Comparison of ENCODE assay signal across 16 cellular contexts in genomic region chr5:163567811-163568210, GRCh38.
DNase-seq lines count a peak whose midpoint lies in the region; ATAC-seq and TF ChIP-seq lines count a peak whose summit lies in the region.
"Had no signal": no experiment of that assay in that cellular context is flagged by ENCODE, and none has a peak within 500 bp of the region (broad histone marks: within the 10 kb centered on the region; RNA-seq: fewer than 3 reads in every experiment).

No MANE protein-coding gene starts in this region.

- peaks cover 8% of the 10 kb centered on the region for H3K4me1 Mint-ChIP-seq in Caco-2 (ENCODE audit: low read depth, unreplicated experiment)

- H3K4me3 ChIP-seq in IMR-90 (ENCODE audit: insufficient read depth, low read depth, low read length) (no peak overlapping the region), Caco-2 (ENCODE audit: low read depth, low read length) (no peak overlapping the region), dorsolateral prefrontal cortex (no peak overlapping the region)
- H3K4me3 ChIP-seq: A549, BLaER1, HAP-1 had no signal

- no peak for TF ChIP-seq POLR2A in IMR-90 (IDR thresholded peaks at IDR 0.05; ENCODE audit: low read depth, low read length)

- no peaks in the 10 kb centered on the region for H4K20me1 ChIP-seq in IMR-90 (ENCODE audit: insufficient read depth, low read length)
- H4K20me1 ChIP-seq: BLaER1 had no signal

- H3K36me3 Mint-ChIP-seq in Caco-2 (ENCODE audit: insufficient read depth, unreplicated experiment): no peaks in the 10 kb centered on the region
- H3K36me3 Mint-ChIP-seq: CD8-positive, alpha-beta memory T cell; IgD-negative memory B cell had no signal

- H2BK5ac ChIP-seq in IMR-90 (ENCODE audit: low read depth, low read length, poor library complexity, severe bottlenecking): no peak overlapping the region

- no peak overlapping the region for H3K9ac ChIP-seq in IMR-90 (ENCODE audit: low read depth, low read length)
- H3K9ac ChIP-seq: BLaER1, KMS-11 had no signal

- H4K91ac ChIP-seq in IMR-90 (ENCODE audit: insufficient read depth, low read depth, low read length): peak overlapping the region; percentile 59; the same call in 1 of the 2 replicates

- H2BK120ac ChIP-seq in IMR-90 (ENCODE audit: low read depth, low read length): peak overlapping the region; percentile 58

- no peaks in the 10 kb centered on the region for H3K9me3 Mint-ChIP-seq in Caco-2 (ENCODE audit: unreplicated experiment)
- H3K9me3 Mint-ChIP-seq: CD8-positive, alpha-beta memory T cell; IgD-negative memory B cell had no signal

- H3K56ac ChIP-seq in IMR-90 (ENCODE audit: extremely low read depth, insufficient read depth, low read length): no peak overlapping the region

- H3K36me3 ChIP-seq in IMR-90 (ENCODE audit: control insufficient read depth, insufficient read depth, low read length) (no peaks in the 10 kb centered on the region), Caco-2 (ENCODE audit: control insufficient read depth, insufficient read depth, low read length) (no peaks in the 10 kb centered on the region)
- H3K36me3 ChIP-seq: BLaER1, HAP-1 had no signal

- in situ Hi-C loops in IMR-90 (cut with MboI; ENCODE audit: low sequenced_read_pairs): loop anchor here (5.0 to 25.0 kb wide), 5 partner anchors 447 to 1894 kb away; no protein-coding TSS in a partner anchor

- H3K9me3 ChIP-seq in IMR-90 (ENCODE audit: control insufficient read depth, insufficient read depth, low read length) (no peaks in the 10 kb centered on the region), Caco-2 (no peaks in the 10 kb centered on the region)
- H3K9me3 ChIP-seq: A549, BLaER1, HAP-1 had no signal

- no peak overlapping the region for H3K4me2 ChIP-seq in IMR-90 (ENCODE audit: low read depth, low read length)
- H3K4me2 ChIP-seq: A549, BLaER1, KMS-11 had no signal

- no peak overlapping the region for H2AK9ac ChIP-seq in IMR-90 (replicated peaks; ENCODE audit: low read depth, low read length, poor library complexity)

- peaks cover 15% of the 10 kb centered on the region for H3K4me1 ChIP-seq in IMR-90 (ENCODE audit: control insufficient read depth, insufficient read depth, low read length)
- H3K4me1 ChIP-seq in Caco-2: 0 out of 2 replicates have a peak, but pooled peaks cover 3% of the 10 kb centered on the region
- H3K4me1 ChIP-seq: A549 had no signal

- no peak for ATAC-seq in IMR-90 (ENCODE audit: low read depth)
- ATAC-seq: A549 had no signal

- POLR2A ChIA-PET in IMR-90 (lab: Charles Lee; ENCODE audit: unreplicated experiment): no interaction called here
- POLR2A ChIA-PET in Caco-2 (lab: Charles Lee): no interaction called here

- H3K4ac ChIP-seq in IMR-90 (ENCODE audit: low read depth, low read length): peak overlapping the region; percentile 28

- H4K5ac ChIP-seq in IMR-90 (ENCODE audit: low read depth, low read length): 0 out of 2 replicates have a peak overlapping the region, but pooled peaks have one; percentile 9

- no peak for TF ChIP-seq RAD21 in IMR-90 (IDR thresholded peaks at IDR 0.05; ENCODE audit: low read length)

- no peak overlapping the region for H3K4me3 Mint-ChIP-seq in Caco-2 (ENCODE audit: unreplicated experiment)

- WGBS in IMR-90 (ENCODE audit: extremely low coverage in 2 of 2, insufficient read length in 1 of 2), 2 experiments: 83% methylated on average over 1 of the region's 1 CpG; no CpG with 5 or more reads in 1 of the 2 experiments

- peak overlapping the region; percentile 57 for H2BK20ac ChIP-seq in IMR-90 (ENCODE audit: low read depth, low read length)

- H3K27me3 ChIP-seq in IMR-90 (ENCODE audit: control insufficient read depth, insufficient read depth, low read length) (no peaks in the 10 kb centered on the region), Caco-2 (replicated peaks; ENCODE audit: control insufficient read depth, insufficient read depth, low read length) (peaks cover 2% of the 10 kb centered on the region; the same call in 1 of the 2 replicates), dorsolateral prefrontal cortex (peaks cover 0 to 9% (median 0%) of the 10 kb centered on the region in 45 donors)

- H2BK15ac ChIP-seq in IMR-90 (ENCODE audit: low read depth, low read length): no peak overlapping the region; the same call in 2 of the 3 replicates

- BruUV-seq in IMR-90 (replicated peaks; lab: Mats Ljungman, UMichigan) (no TSS peak), Caco-2 (replicated peaks; lab: Mats Ljungman, UMichigan) (no TSS peak)

- TF ChIP-seq CTCF in IMR-90 (conservative IDR thresholded peaks at IDR 0.05; ENCODE audit: low read depth, low read length) (no peak), Caco-2 (IDR thresholded peaks at IDR 0.05; ENCODE audit: insufficient read depth in 1 of 2, low read depth in 1 of 2, low read length in 1 of 2, severe bottlenecking in 1 of 2, unreplicated experiment in 1 of 2) (no peak), dorsolateral prefrontal cortex (IDR thresholded peaks at IDR 0.05 in 54 of 56, conservative IDR thresholded peaks at IDR 0.05 in 2 of 56; ENCODE audit: low read depth in 1 of 56, partially characterized antibody in 56 of 56) (no peak)

- peak; percentile 32 for DNase-seq in AG20443 (ENCODE audit: low spot score)
- peak; percentile 21 for DNase-seq in EL
- no peak for DNase-seq in IMR-90
- DNase-seq in fibroblast of peridontal ligament (ENCODE audit: extremely low read depth): peak; percentile 42
- DNase-seq in Caco-2: no peak
- DNase-seq in dorsolateral prefrontal cortex: no peak
- DNase-seq in HK-2 (ENCODE audit: unreplicated experiment): no peak
- no peak for DNase-seq in Kasumi-1 (lab: John Stamatoyannopoulos, UW)
- DNase-seq: AML-193; CD8-positive, alpha-beta memory T cell; DMS53 had no signal

- H3K27ac Mint-ChIP-seq in Caco-2 (ENCODE audit: unreplicated experiment): no peak overlapping the region
- H3K27ac Mint-ChIP-seq: CD8-positive, alpha-beta memory T cell; IgD-negative memory B cell had no signal

- H3K23ac ChIP-seq in IMR-90 (ENCODE audit: low read depth, low read length): no peak overlapping the region

- H3K9me1 ChIP-seq in IMR-90 (ENCODE audit: insufficient read depth, low read length): peaks cover 7% of the 10 kb centered on the region; the same call in 1 of the 2 replicates

- no peak overlapping the region for H3K14ac ChIP-seq in IMR-90 (replicated peaks; ENCODE audit: low read depth, low read length)

- intact Hi-C loops in IMR-90 (cut with micrococcal nuclease) (loop anchor here (2.0 to 5.0 kb wide), 3 partner anchors 129 to 1639 kb away; no protein-coding TSS in a partner anchor), Caco-2 (cut with micrococcal nuclease; ENCODE audit: unreplicated experiment) (loop anchor here (10.0 kb wide), 1 partner anchor 257 kb away; no protein-coding TSS in a partner anchor), dorsolateral prefrontal cortex (cut with DNase I) (loop anchor here in 1 of 2 donors (5.0 kb wide), 1 partner anchor 934 kb away; no protein-coding TSS in a partner anchor)

- H3K18ac ChIP-seq in IMR-90 (ENCODE audit: low read depth, low read length): no peak overlapping the region

- no peak overlapping the region for H2AFZ ChIP-seq in IMR-90 (replicated peaks; ENCODE audit: low read length, poor library complexity)

- no peak overlapping the region for H3K27ac ChIP-seq in IMR-90 (ENCODE audit: insufficient read depth, low read length)
- peak overlapping the region in 24 of 59 donors; percentile 3 to 89 (median 74) for H3K27ac ChIP-seq in dorsolateral prefrontal cortex
- H3K27ac ChIP-seq: A549, BLaER1, KMS-11 had no signal

- CTCF ChIA-PET in IMR-90 (lab: Yijun Ruan, JAX): interaction anchor here (1.2 kb wide), 2 partner anchors 11 to 129 kb away, joined by 3 to 7 read pairs; no protein-coding TSS in a partner anchor
- CTCF ChIA-PET in Caco-2 (lab: Charles Lee): no interaction called here

- peaks cover 11% of the 10 kb centered on the region for H3K27me3 Mint-ChIP-seq in Caco-2 (ENCODE audit: insufficient read depth, unreplicated experiment)

- dilution Hi-C loops in IMR-90 (cut with HindIII; ENCODE audit: low sequenced_read_pairs, unreplicated experiment): no loop called here

- no peak overlapping the region for H4K8ac ChIP-seq in IMR-90 (ENCODE audit: low read depth in 2 of 2, low read length in 2 of 2)

- H2AK5ac ChIP-seq in IMR-90 (ENCODE audit: low read depth, low read length): peak overlapping the region; percentile 50; the same call in 1 of the 2 replicates

- H3K79me1 ChIP-seq in IMR-90 (ENCODE audit: low read depth in 1 of 2, low read length in 2 of 2): no peaks in the 10 kb centered on the region

TF ChIP-seq in IMR-90, 13 proteins besides CTCF, POLR2A, EP300 and RAD21:
- TF ChIP-seq FOS (IDR thresholded peaks at IDR 0.05; ENCODE audit: low read depth, low read length) (no peak), SMC3 (IDR thresholded peaks at IDR 0.05; ENCODE audit: low read depth, low read length) (no peak)

Comparison
In these comparisons a context has a peak if more than half of its experiments do, and no peak if none do; other contexts are left out.
1. DNase-seq: peak in AG20443 (single experiment), EL (single experiment) and fibroblast of peridontal ligament (single experiment); none in IMR-90 (single experiment), Caco-2 (0 of 2), dorsolateral prefrontal cortex (0 of 10), HK-2 (single experiment) and Kasumi-1 (0 of 2).